1 cellular context compared by ENCODE assay signal in the genomic region with DNA sequence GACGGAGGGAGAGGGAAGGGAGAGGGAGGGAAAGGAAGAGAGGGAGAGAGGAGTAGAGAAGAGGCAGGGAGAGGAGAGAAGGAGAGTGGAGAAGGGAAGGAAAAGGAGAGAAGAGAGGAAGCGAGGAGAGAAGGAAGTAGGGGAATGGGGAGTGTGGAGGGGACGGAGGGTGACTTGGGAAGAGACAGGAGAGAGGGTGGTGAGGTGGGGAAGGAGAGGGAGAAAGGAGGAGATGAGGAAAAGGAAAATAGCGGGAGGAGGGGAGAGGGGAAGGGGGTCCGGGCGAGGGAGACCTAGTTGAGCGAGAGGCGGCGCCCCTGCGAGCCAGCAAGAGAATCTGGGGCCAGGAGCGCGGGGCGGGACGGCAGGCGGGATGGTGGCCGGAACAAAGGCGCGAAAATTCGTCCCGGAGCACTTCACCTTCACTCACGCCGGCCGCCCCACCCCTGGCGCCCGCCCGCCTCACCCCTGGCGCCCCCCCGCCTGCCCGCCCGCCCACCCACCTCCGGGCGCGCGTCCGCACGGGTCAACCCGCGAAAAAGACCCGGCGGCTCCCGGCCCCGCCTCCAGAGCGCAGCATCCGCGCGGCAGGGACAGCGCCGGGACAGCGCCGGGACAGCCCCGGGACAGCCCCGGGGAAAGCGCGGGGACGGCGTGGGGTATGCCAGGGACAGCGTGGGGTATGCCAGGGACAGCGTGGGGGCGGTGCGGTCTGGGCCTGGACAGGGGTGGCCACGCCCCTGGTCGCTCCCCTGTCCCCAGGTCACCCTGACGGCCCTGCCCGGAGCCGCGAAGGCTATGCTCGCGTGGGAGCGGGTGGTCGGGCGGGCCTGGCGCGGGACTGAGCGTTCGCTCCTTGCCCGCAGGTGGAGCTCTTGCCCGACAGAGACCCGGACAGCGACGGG.
TF ChIP-seq lines count a peak whose summit lies in the region.

No MANE protein-coding gene starts in this region.

TF ChIP-seq in HepG2, 621 proteins besides CTCF, POLR2A, EP300 and RAD21 (continues in another document):
- TF ChIP-seq ZIK1 (CRISPR knock-in tag; IDR thresholded peaks at IDR 0.05; ENCODE audit: borderline replicate concordance, low read depth) (no peak), ZSCAN21 (CRISPR knock-in tag; IDR thresholded peaks at IDR 0.05; ENCODE audit: borderline replicate concordance) (no peak), ZNF672 (CRISPR knock-in tag; IDR thresholded peaks at IDR 0.05) (no peak), NFYC (CRISPR knock-in tag; IDR thresholded peaks at IDR 0.05) (no peak), PRPF4 (IDR thresholded peaks at IDR 0.05; ENCODE audit: low read depth, low read length, poor library complexity, severe bottlenecking) (no peak), FOXC1 (CRISPR knock-in tag; IDR thresholded peaks at IDR 0.05; ENCODE audit: borderline replicate concordance) (no peak), MTF2 (CRISPR knock-in tag; IDR thresholded peaks at IDR 0.05; ENCODE audit: borderline replicate concordance) (peak; percentile 72; the same call in 1 of the 2 replicates), ISL2 (CRISPR knock-in tag; IDR thresholded peaks at IDR 0.05) (0 out of 2 replicates have a peak, but pooled peaks have one; percentile 31), TRAFD1 (CRISPR knock-in tag; IDR thresholded peaks at IDR 0.05; ENCODE audit: borderline replicate concordance) (no peak), IRF1 (CRISPR knock-in tag; IDR thresholded peaks at IDR 0.05; ENCODE audit: low read depth) (no peak), ZNF17 (CRISPR knock-in tag; IDR thresholded peaks at IDR 0.05) (no peak), RFX5 (IDR thresholded peaks at IDR 0.05; ENCODE audit: low read depth, low read length) (no peak), PHB2 (IDR thresholded peaks at IDR 0.05; ENCODE audit: partially characterized antibody) (no peak), ZNF124 (CRISPR knock-in tag; IDR thresholded peaks at IDR 0.05) (no peak), MED1 (CRISPR knock-in tag; IDR thresholded peaks at IDR 0.05) (no peak), TP53 (CRISPR knock-in tag; conservative IDR thresholded peaks at IDR 0.05) (no peak), BATF2 (CRISPR knock-in tag; IDR thresholded peaks at IDR 0.05) (no peak), ZNF850 (CRISPR knock-in tag; conservative IDR thresholded peaks at IDR 0.05) (no peak), SRF (IDR thresholded peaks at IDR 0.05; ENCODE audit: low read depth, low read length) (no peak), ZNF446 (CRISPR knock-in tag; IDR thresholded peaks at IDR 0.05) (no peak), ISX (CRISPR knock-in tag; conservative IDR thresholded peaks at IDR 0.05) (no peak), ZFP41 (CRISPR knock-in tag; IDR thresholded peaks at IDR 0.05; ENCODE audit: borderline replicate concordance) (no peak), ZNF839 (CRISPR knock-in tag; IDR thresholded peaks at IDR 0.05; ENCODE audit: borderline replicate concordance) (no peak), HNF4A (CRISPR knock-in tag; IDR thresholded peaks at IDR 0.05) (no peak), ZNF660 (CRISPR knock-in tag; IDR thresholded peaks at IDR 0.05; ENCODE audit: borderline replicate concordance, low read depth) (no peak), ZSCAN9 (CRISPR knock-in tag; IDR thresholded peaks at IDR 0.05; ENCODE audit: borderline replicate concordance) (no peak), SP5 (CRISPR knock-in tag; IDR thresholded peaks at IDR 0.05; ENCODE audit: borderline replicate concordance, low read depth) (no peak), NFKBIZ (CRISPR knock-in tag; IDR thresholded peaks at IDR 0.05) (no peak), MLLT10 (CRISPR knock-in tag; IDR thresholded peaks at IDR 0.05) (no peak), TARDBP (CRISPR knock-in tag; IDR thresholded peaks at IDR 0.05) (no peak), KDM2A (CRISPR knock-in tag; IDR thresholded peaks at IDR 0.05; ENCODE audit: borderline replicate concordance, low read depth) (peak; percentile 37; the same call in 1 of the 2 replicates), ZNF224 (CRISPR knock-in tag; IDR thresholded peaks at IDR 0.05) (no peak), ERF (CRISPR knock-in tag; IDR thresholded peaks at IDR 0.05) (no peak), ATRX (CRISPR knock-in tag; IDR thresholded peaks at IDR 0.05; ENCODE audit: borderline replicate concordance) (no peak), SOX13 (IDR thresholded peaks at IDR 0.05) (no peak), SOX13 (CRISPR knock-in tag; conservative IDR thresholded peaks at IDR 0.05 in 1 of 2, IDR thresholded peaks at IDR 0.05 in 1 of 2) (no peak), CCDC6 (CRISPR knock-in tag; IDR thresholded peaks at IDR 0.05) (no peak), ELF4 (CRISPR knock-in tag; IDR thresholded peaks at IDR 0.05; ENCODE audit: borderline replicate concordance) (no peak), HMGA1 (CRISPR knock-in tag; conservative IDR thresholded peaks at IDR 0.05) (no peak), BORCS8-MEF2B (CRISPR knock-in tag; IDR thresholded peaks at IDR 0.05) (no peak), ZNF230 (CRISPR knock-in tag; IDR thresholded peaks at IDR 0.05) (no peak), ETV6 (CRISPR knock-in tag; conservative IDR thresholded peaks at IDR 0.05) (no peak), ZBTB26 (CRISPR knock-in tag; IDR thresholded peaks at IDR 0.05; ENCODE audit: borderline replicate concordance) (no peak), FOXK1 (CRISPR knock-in tag; IDR thresholded peaks at IDR 0.05; ENCODE audit: borderline replicate concordance, low read depth) (no peak)
- TF ChIP-seq, protein P1, sequence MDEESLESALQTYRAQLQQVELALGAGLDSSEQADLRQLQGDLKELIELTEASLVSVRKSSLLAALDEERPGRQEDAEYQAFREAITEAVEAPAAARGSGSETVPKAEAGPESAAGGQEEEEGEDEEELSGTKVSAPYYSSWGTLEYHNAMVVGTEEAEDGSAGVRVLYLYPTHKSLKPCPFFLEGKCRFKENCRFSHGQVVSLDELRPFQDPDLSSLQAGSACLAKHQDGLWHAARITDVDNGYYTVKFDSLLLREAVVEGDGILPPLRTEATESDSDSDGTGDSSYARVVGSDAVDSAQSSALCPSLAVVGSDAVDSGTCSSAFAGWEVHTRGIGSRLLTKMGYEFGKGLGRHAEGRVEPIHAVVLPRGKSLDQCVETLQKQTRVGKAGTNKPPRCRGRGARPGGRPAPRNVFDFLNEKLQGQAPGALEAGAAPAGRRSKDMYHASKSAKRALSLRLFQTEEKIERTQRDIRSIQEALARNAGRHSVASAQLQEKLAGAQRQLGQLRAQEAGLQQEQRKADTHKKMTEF (CRISPR knock-in tag; IDR thresholded peaks at IDR 0.05), result no peak
- TF ChIP-seq, protein P2, sequence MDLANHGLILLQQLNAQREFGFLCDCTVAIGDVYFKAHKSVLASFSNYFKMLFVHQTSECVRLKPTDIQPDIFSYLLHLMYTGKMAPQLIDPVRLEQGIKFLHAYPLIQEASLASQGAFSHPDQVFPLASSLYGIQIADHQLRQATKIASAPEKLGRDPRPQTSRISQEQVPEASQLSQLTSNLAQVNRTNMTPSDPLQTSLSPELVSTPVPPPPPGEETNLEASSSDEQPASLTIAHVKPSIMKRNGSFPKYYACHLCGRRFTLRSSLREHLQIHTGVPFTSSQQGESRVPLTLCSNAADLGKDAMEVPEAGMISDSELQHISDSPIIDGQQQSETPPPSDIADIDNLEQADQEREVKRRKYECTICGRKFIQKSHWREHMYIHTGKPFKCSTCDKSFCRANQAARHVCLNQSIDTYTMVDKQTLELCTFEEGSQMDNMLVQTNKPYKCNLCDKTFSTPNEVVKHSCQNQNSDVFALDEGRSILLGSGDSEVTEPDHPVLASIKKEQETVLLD (CRISPR knock-in tag; IDR thresholded peaks at IDR 0.05; ENCODE audit: low read depth), result no peak
- TF ChIP-seq, protein P3, sequence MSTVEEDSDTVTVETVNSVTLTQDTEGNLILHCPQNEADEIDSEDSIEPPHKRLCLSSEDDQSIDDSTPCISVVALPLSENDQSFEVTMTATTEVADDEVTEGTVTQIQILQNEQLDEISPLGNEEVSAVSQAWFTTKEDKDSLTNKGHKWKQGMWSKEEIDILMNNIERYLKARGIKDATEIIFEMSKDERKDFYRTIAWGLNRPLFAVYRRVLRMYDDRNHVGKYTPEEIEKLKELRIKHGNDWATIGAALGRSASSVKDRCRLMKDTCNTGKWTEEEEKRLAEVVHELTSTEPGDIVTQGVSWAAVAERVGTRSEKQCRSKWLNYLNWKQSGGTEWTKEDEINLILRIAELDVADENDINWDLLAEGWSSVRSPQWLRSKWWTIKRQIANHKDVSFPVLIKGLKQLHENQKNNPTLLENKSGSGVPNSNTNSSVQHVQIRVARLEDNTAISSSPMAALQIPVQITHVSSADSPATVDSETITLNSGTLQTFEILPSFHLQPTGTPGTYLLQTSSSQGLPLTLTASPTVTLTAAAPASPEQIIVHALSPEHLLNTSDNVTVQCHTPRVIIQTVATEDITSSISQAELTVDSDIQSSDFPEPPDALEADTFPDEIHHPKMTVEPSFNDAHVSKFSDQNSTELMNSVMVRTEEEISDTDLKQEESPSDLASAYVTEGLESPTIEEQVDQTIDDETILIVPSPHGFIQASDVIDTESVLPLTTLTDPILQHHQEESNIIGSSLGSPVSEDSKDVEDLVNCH (CRISPR knock-in tag; IDR thresholded peaks at IDR 0.05), result no peak
- TF ChIP-seq, protein P4, sequence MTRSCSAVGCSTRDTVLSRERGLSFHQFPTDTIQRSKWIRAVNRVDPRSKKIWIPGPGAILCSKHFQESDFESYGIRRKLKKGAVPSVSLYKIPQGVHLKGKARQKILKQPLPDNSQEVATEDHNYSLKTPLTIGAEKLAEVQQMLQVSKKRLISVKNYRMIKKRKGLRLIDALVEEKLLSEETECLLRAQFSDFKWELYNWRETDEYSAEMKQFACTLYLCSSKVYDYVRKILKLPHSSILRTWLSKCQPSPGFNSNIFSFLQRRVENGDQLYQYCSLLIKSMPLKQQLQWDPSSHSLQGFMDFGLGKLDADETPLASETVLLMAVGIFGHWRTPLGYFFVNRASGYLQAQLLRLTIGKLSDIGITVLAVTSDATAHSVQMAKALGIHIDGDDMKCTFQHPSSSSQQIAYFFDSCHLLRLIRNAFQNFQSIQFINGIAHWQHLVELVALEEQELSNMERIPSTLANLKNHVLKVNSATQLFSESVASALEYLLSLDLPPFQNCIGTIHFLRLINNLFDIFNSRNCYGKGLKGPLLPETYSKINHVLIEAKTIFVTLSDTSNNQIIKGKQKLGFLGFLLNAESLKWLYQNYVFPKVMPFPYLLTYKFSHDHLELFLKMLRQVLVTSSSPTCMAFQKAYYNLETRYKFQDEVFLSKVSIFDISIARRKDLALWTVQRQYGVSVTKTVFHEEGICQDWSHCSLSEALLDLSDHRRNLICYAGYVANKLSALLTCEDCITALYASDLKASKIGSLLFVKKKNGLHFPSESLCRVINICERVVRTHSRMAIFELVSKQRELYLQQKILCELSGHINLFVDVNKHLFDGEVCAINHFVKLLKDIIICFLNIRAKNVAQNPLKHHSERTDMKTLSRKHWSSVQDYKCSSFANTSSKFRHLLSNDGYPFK (CRISPR knock-in tag; IDR thresholded peaks at IDR 0.05; ENCODE audit: borderline replicate concordance), result no peak
- TF ChIP-seq, protein P5, sequence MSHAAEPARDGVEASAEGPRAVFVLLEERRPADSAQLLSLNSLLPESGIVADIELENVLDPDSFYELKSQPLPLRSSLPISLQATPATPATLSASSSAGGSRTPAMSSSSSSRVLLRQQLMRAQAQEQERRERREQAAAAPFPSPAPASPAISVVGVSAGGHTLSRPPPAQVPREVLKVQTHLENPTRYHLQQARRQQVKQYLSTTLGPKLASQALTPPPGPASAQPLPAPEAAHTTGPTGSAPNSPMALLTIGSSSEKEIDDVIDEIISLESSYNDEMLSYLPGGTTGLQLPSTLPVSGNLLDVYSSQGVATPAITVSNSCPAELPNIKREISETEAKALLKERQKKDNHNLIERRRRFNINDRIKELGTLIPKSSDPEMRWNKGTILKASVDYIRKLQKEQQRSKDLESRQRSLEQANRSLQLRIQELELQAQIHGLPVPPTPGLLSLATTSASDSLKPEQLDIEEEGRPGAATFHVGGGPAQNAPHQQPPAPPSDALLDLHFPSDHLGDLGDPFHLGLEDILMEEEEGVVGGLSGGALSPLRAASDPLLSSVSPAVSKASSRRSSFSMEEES (CRISPR knock-in tag; IDR thresholded peaks at IDR 0.05), result no peak
